ENCODE assay signal across 1 cellular context in genomic region chr9:137581361-137582285, GRCh38.
A peak's percentile ranks its signal among the peaks of the same experiment; 100 is the strongest.
TF ChIP-seq lines count a peak whose summit lies in the region.

No MANE protein-coding gene starts in this region.

TF ChIP-seq in HEK293, 187 proteins besides CTCF, POLR2A, EP300 and RAD21:
- TF ChIP-seq ZNF600 (tag by site-specific recombination; IDR thresholded peaks at IDR 0.05) (0 out of 2 replicates have a peak, but pooled peaks have one; percentile 29), ZNF398 (tag by site-specific recombination; IDR thresholded peaks at IDR 0.05) (no peak), ZIC2 (tag by site-specific recombination; IDR thresholded peaks at IDR 0.05) (peak; percentile 76), ZNF658 (tag by site-specific recombination; IDR thresholded peaks at IDR 0.05) (no peak), ZNF114 (tag by site-specific recombination; IDR thresholded peaks at IDR 0.05) (no peak), ZNF692 (tag by site-specific recombination; IDR thresholded peaks at IDR 0.05) (peak; percentile 36; the same call in 1 of the 2 replicates), OVOL3 (tag by site-specific recombination; IDR thresholded peaks at IDR 0.05) (no peak), ZBTB7A (tag by site-specific recombination; IDR thresholded peaks at IDR 0.05; ENCODE audit: low read depth) (no peak), ZNF174 (tag by site-specific recombination; IDR thresholded peaks at IDR 0.05) (no peak), PRDM10 (tag by site-specific recombination; IDR thresholded peaks at IDR 0.05) (peak; percentile 36; the same call in 1 of the 2 replicates), ZBTB48 (tag by site-specific recombination; IDR thresholded peaks at IDR 0.05) (no peak), TCF7L2 (IDR thresholded peaks at IDR 0.05; ENCODE audit: borderline replicate concordance, low read depth, low read length) (no peak), ZNF350 (tag by site-specific recombination; IDR thresholded peaks at IDR 0.05) (no peak), ZFP69B (tag by site-specific recombination; IDR thresholded peaks at IDR 0.05) (no peak), ZNF184 (tag by site-specific recombination; IDR thresholded peaks at IDR 0.05) (no peak), ZNF169 (tag by site-specific recombination; IDR thresholded peaks at IDR 0.05) (no peak), YY2 (tag by site-specific recombination; IDR thresholded peaks at IDR 0.05) (no peak), GLIS2 (tag by site-specific recombination; IDR thresholded peaks at IDR 0.05) (no peak), ZNF426 (tag by site-specific recombination; IDR thresholded peaks at IDR 0.05) (no peak), ZNF121 (tag by site-specific recombination; IDR thresholded peaks at IDR 0.05) (no peak), GLI4 (tag by site-specific recombination; IDR thresholded peaks at IDR 0.05) (no peak), MZF1 (tag by site-specific recombination; IDR thresholded peaks at IDR 0.05; ENCODE audit: borderline replicate concordance) (no peak), ZNF558 (tag by site-specific recombination; IDR thresholded peaks at IDR 0.05) (no peak), ZNF530 (tag by site-specific recombination; IDR thresholded peaks at IDR 0.05; ENCODE audit: low read depth) (no peak), YY1 (tag by site-specific recombination; IDR thresholded peaks at IDR 0.05) (no peak)
- TF ChIP-seq, protein P1, sequence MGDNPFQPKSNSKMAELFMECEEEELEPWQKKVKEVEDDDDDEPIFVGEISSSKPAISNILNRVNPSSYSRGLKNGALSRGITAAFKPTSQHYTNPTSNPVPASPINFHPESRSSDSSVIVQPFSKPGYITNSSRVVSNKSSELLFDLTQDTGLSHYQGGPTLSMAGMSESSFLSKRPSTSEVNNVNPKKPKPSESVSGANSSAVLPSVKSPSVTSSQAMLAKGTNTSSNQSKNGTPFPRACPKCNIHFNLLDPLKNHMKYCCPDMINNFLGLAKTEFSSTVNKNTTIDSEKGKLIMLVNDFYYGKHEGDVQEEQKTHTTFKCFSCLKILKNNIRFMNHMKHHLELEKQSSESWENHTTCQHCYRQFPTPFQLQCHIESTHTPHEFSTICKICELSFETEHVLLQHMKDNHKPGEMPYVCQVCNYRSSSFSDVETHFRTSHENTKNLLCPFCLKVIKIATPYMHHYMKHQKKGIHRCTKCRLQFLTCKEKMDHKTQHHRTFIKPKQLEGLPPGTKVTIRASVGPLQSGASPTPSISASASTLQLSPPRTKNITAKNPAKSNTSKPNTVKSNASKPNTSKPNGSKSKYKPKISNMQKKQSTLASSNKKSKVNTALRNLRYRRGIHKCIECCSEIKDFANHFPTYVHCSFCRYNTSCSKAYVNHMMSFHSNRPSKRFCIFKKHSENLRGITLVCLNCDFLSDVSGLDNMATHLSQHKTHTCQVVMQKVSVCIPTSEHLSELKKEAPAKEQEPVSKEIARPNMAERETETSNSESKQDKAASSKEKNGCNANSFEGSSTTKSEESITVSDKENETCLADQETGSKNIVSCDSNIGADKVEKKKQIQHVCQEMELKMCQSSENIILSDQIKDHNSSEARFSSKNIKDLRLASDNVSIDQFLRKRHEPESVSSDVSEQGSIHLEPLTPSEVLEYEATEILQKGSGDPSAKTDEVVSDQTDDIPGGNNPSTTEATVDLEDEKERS (tag by site-specific recombination; IDR thresholded peaks at IDR 0.05) = no peak
- TF ChIP-seq, protein P2, sequence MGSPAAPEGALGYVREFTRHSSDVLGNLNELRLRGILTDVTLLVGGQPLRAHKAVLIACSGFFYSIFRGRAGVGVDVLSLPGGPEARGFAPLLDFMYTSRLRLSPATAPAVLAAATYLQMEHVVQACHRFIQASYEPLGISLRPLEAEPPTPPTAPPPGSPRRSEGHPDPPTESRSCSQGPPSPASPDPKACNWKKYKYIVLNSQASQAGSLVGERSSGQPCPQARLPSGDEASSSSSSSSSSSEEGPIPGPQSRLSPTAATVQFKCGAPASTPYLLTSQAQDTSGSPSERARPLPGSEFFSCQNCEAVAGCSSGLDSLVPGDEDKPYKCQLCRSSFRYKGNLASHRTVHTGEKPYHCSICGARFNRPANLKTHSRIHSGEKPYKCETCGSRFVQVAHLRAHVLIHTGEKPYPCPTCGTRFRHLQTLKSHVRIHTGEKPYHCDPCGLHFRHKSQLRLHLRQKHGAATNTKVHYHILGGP (tag by site-specific recombination; IDR thresholded peaks at IDR 0.05) = no peak
